ENCODE assay signal across 1 cellular context in the genomic region with DNA sequence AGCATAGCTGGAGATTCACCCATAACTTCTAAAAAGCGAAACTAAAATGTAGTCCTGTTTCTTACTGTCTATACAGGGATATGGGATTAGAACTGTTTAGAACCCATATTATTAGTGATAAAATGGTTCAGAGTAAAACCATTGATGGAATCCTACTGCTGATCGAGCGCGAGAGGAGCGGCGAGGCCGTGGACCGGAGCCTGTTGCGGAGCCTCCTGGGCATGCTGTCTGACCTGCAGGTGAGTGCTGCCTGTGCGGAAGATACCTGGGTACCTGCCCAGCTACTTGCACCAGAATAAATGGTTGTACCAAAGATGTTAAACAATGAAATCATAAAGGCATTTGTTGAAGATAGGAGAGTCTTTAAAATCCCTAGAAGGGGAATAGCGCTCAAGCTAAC.
TF ChIP-seq lines count a peak whose summit lies in the region.

No MANE protein-coding gene starts in this region.

TF ChIP-seq in GM23338, 12 proteins besides CTCF, POLR2A, EP300 and RAD21 (continued from another document):
- TF ChIP-seq STAT1 (IDR thresholded peaks at IDR 0.05; ENCODE audit: unreplicated experiment) (no peak), ZNF331 (CRISPR knock-in tag; IDR thresholded peaks at IDR 0.05; ENCODE audit: low read depth) (no peak), EZH2phosphoT487 (IDR thresholded peaks at IDR 0.05; ENCODE audit: unreplicated experiment) (no peak)
- TF ChIP-seq, protein P1, sequence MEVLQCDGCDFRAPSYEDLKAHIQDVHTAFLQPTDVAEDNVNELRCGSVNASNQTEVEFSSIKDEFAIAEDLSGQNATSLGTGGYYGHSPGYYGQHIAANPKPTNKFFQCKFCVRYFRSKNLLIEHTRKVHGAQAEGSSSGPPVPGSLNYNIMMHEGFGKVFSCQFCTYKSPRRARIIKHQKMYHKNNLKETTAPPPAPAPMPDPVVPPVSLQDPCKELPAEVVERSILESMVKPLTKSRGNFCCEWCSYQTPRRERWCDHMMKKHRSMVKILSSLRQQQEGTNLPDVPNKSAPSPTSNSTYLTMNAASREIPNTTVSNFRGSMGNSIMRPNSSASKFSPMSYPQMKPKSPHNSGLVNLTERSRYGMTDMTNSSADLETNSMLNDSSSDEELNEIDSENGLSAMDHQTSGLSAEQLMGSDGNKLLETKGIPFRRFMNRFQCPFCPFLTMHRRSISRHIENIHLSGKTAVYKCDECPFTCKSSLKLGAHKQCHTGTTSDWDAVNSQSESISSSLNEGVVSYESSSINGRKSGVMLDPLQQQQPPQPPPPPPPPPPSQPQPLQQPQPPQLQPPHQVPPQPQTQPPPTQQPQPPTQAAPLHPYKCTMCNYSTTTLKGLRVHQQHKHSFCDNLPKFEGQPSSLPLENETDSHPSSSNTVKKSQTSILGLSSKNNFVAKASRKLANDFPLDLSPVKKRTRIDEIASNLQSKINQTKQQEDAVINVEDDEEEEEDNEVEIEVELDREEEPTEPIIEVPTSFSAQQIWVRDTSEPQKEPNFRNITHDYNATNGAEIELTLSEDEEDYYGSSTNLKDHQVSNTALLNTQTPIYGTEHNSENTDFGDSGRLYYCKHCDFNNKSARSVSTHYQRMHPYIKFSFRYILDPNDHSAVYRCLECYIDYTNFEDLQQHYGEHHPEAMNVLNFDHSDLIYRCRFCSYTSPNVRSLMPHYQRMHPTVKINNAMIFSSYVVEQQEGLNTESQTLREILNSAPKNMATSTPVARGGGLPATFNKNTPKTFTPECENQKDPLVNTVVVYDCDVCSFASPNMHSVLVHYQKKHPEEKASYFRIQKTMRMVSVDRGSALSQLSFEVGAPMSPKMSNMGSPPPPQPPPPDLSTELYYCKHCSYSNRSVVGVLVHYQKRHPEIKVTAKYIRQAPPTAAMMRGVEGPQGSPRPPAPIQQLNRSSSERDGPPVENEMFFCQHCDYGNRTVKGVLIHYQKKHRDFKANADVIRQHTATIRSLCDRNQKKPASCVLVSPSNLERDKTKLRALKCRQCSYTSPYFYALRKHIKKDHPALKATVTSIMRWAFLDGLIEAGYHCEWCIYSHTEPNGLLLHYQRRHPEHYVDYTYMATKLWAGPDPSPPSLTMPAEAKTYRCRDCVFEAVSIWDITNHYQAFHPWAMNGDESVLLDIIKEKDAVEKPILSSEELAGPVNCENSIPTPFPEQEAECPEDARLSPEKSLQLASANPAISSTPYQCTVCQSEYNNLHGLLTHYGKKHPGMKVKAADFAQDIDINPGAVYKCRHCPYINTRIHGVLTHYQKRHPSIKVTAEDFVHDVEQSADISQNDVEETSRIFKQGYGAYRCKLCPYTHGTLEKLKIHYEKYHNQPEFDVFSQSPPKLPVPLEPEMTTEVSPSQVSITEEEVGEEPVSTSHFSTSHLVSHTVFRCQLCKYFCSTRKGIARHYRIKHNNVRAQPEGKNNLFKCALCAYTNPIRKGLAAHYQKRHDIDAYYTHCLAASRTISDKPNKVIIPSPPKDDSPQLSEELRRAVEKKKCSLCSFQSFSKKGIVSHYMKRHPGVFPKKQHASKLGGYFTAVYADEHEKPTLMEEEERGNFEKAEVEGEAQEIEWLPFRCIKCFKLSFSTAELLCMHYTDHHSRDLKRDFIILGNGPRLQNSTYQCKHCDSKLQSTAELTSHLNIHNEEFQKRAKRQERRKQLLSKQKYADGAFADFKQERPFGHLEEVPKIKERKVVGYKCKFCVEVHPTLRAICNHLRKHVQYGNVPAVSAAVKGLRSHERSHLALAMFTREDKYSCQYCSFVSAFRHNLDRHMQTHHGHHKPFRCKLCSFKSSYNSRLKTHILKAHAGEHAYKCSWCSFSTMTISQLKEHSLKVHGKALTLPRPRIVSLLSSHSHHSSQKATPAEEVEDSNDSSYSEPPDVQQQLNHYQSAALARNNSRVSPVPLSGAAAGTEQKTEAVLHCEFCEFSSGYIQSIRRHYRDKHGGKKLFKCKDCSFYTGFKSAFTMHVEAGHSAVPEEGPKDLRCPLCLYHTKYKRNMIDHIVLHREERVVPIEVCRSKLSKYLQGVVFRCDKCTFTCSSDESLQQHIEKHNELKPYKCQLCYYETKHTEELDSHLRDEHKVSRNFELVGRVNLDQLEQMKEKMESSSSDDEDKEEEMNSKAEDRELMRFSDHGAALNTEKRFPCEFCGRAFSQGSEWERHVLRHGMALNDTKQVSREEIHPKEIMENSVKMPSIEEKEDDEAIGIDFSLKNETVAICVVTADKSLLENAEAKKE (CRISPR knock-in tag; IDR thresholded peaks at IDR 0.05), result no peak
- TF ChIP-seq, protein P2, sequence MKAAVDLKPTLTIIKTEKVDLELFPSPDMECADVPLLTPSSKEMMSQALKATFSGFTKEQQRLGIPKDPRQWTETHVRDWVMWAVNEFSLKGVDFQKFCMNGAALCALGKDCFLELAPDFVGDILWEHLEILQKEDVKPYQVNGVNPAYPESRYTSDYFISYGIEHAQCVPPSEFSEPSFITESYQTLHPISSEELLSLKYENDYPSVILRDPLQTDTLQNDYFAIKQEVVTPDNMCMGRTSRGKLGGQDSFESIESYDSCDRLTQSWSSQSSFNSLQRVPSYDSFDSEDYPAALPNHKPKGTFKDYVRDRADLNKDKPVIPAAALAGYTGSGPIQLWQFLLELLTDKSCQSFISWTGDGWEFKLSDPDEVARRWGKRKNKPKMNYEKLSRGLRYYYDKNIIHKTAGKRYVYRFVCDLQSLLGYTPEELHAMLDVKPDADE (IDR thresholded peaks at IDR 0.05), result no peak
